In genomic region chr2:136389809-136390208, GRCh38 we compare ENCODE assay signal across 13 cellular contexts.
DNase-seq lines count a peak whose midpoint lies in the region; ATAC-seq and TF ChIP-seq lines count a peak whose summit lies in the region.
"Had no signal": no experiment of that assay in that cellular context is flagged by ENCODE, and none has a peak within 500 bp of the region (broad histone marks: within the 10 kb centered on the region; RNA-seq: fewer than 3 reads in every experiment).

No MANE protein-coding gene starts in this region.

- H3K36me3 ChIP-seq in Karpas-422 (ENCODE audit: insufficient read depth, low read length) (no peaks in the 10 kb centered on the region), prostate gland (no peaks in the 10 kb centered on the region)
- H3K36me3 ChIP-seq: brain microvascular endothelial cell, right atrium auricular region had no signal

- peak overlapping the region; percentile 18; the same call in 1 of the 2 replicates for H3K9ac ChIP-seq in Karpas-422 (ENCODE audit: low read length)

- no peak overlapping the region for H3K27ac ChIP-seq in Karpas-422 (ENCODE audit: low read length)
- H3K27ac ChIP-seq in prostate gland: no peak overlapping the region
- H3K27ac ChIP-seq in right cardiac atrium (ENCODE audit: low read length): no peak overlapping the region
- H3K27ac ChIP-seq: brain microvascular endothelial cell, right atrium auricular region had no signal

- no peaks in the 10 kb centered on the region for H3K79me2 ChIP-seq in Karpas-422 (ENCODE audit: low read length)

- ATAC-seq in GM19395 (IDR thresholded peaks at IDR 0.05; ENCODE audit: unreplicated experiment) (peak; percentile 68), HG02884 (IDR thresholded peaks at IDR 0.05; ENCODE audit: unreplicated experiment) (peak; percentile 46), esophagus mucosa (no peak), right cardiac atrium (no peak)

- H3K9me3 ChIP-seq in Karpas-422 (ENCODE audit: low read length) (no peaks in the 10 kb centered on the region), prostate gland (no peaks in the 10 kb centered on the region), right cardiac atrium (ENCODE audit: control insufficient read depth, low read length) (no peaks in the 10 kb centered on the region)
- H3K9me3 ChIP-seq: right atrium auricular region had no signal

- no peak overlapping the region for H2AFZ ChIP-seq in Karpas-422 (ENCODE audit: low read length)

- no peaks in the 10 kb centered on the region for H3K9me2 ChIP-seq in Karpas-422 (replicated peaks; ENCODE audit: insufficient read depth, low read length)

- TF ChIP-seq POLR2A in prostate gland (IDR thresholded peaks at IDR 0.05): no peak

- in situ Hi-C loops in GM13976 (cut with MboI; ENCODE audit: low sequenced_read_pairs, unreplicated experiment): loop anchor here (5.0 to 25.0 kb wide), 4 partner anchors 135 to 1403 kb away; no protein-coding TSS in a partner anchor

- H3K27me3 ChIP-seq in Karpas-422 (ENCODE audit: low read length): no peaks in the 10 kb centered on the region
- no peaks in the 10 kb centered on the region for H3K27me3 ChIP-seq in prostate gland (replicated peaks; ENCODE audit: insufficient read depth)
- no peaks in the 10 kb centered on the region for H3K27me3 ChIP-seq in right cardiac atrium (ENCODE audit: control insufficient read depth, insufficient read depth)
- H3K27me3 ChIP-seq: brain microvascular endothelial cell, right atrium auricular region had no signal

- DNase-seq in GM13976 (ENCODE audit: low spot score): peak; percentile 36
- DNase-seq in Karpas-422: no peak
- DNase-seq in prostate gland (ENCODE audit: low spot score): no peak
- DNase-seq in right cardiac atrium: no peak
- no peak for DNase-seq in RKO (ENCODE audit: low spot score)
- DNase-seq: brain microvascular endothelial cell; CD8-positive, alpha-beta memory T cell; RPMI8226 had no signal

- H4K20me1 ChIP-seq in Karpas-422 (ENCODE audit: insufficient read depth, low read depth, low read length): no peaks in the 10 kb centered on the region; the same call in 1 of the 2 replicates

- H3K4me2 ChIP-seq in Karpas-422 (ENCODE audit: low read depth, low read length, poor library complexity, severe bottlenecking): peak overlapping the region; percentile 27

- 78% methylated on average over 3 of the region's 3 CpGs for WGBS in prostate gland
- 55% methylated on average over 3 of the region's 3 CpGs for WGBS in right cardiac atrium

- H3K4me1 ChIP-seq in Karpas-422 (ENCODE audit: low read length): peaks cover 6% of the 10 kb centered on the region
- no peaks in the 10 kb centered on the region for H3K4me1 ChIP-seq in prostate gland (replicated peaks)
- no peaks in the 10 kb centered on the region for H3K4me1 ChIP-seq in right cardiac atrium (ENCODE audit: control insufficient read depth, insufficient read depth, low read length)
- H3K4me1 ChIP-seq: right atrium auricular region had no signal

- intact Hi-C loops in prostate gland (cut with DNase I): no loop called here
- intact Hi-C loops in right cardiac atrium (cut with DNase I): loop anchor here in 1 of 4 donors (10.0 kb wide), 1 partner anchor 475 kb away; no protein-coding TSS in a partner anchor

- no peak overlapping the region; the same call in 1 of the 2 replicates for H3K4me3 ChIP-seq in Karpas-422 (ENCODE audit: low read length)
- no peak overlapping the region for H3K4me3 ChIP-seq in prostate gland
- H3K4me3 ChIP-seq in right cardiac atrium (ENCODE audit: low read length): no peak overlapping the region
- H3K4me3 ChIP-seq: lung, right atrium auricular region had no signal

- no peak for TF ChIP-seq CTCF in GM13976 (IDR thresholded peaks at IDR 0.05; ENCODE audit: borderline replicate concordance, control extremely low read depth, extremely low read depth, insufficient read depth, missing control alignments)
- TF ChIP-seq CTCF in prostate gland (IDR thresholded peaks at IDR 0.05): no peak

Comparison
In these comparisons a context has a peak if more than half of its experiments do, and no peak if none do; other contexts are left out.
1. ATAC-seq: peak in GM19395 (single experiment) and HG02884 (single experiment); none in esophagus mucosa (single experiment) and right cardiac atrium (0 of 2).